Comparison of ENCODE assay signal across 8 cellular contexts in genomic region chr7:44985900-44986217, GRCh38. TPM values are rescaled to one million over a fixed set of nuclear protein-coding genes. Genes with fewer than 3 reads are reported as not detected.
DNase-seq lines count a peak whose midpoint lies in the region; ATAC-seq and TF ChIP-seq lines count a peak whose summit lies in the region.

No MANE protein-coding gene starts in this region.

- H3K27ac ChIP-seq in urinary bladder (ENCODE audit: low read depth), result peak overlapping the region; percentile 77

- 11% methylated on average over 8 of the region's 8 CpGs for WGBS in urinary bladder

- peaks cover 71% of the 10 kb centered on the region for H3K4me1 Mint-ChIP-seq in activated naive CD4-positive, alpha-beta T cell treated with anti-CD3 and anti-CD28 coated beads, Interleukin-2, amount 10 ng/mL, durations not matched to agents 7 days and 5 days
- peaks cover 43% of the 10 kb centered on the region for H3K4me1 Mint-ChIP-seq in MCF 10A (ENCODE audit: insufficient read depth, unreplicated experiment)

- intact Hi-C loops in MCF 10A (cut with micrococcal nuclease), result loop anchor here (10.0 kb wide), 1 partner anchor 101 kb away; the partner anchor contains the start of gene PURB

- no peaks in the 10 kb centered on the region for H3K9me3 Mint-ChIP-seq in activated naive CD4-positive, alpha-beta T cell treated with anti-CD3 and anti-CD28 coated beads, Interleukin-2, amount 10 ng/mL, durations not matched to agents 7 days and 5 days
- H3K9me3 Mint-ChIP-seq in MCF 10A (ENCODE audit: unreplicated experiment), result no peaks in the 10 kb centered on the region

- BruUV-seq in MCF 10A (replicated peaks; lab: Mats Ljungman, UMichigan), result no TSS peak

- no peak for ATAC-seq in GM19467 (IDR thresholded peaks at IDR 0.05; ENCODE audit: unreplicated experiment)

- H3K27me3 Mint-ChIP-seq in activated naive CD4-positive, alpha-beta T cell treated with anti-CD3 and anti-CD28 coated beads, Interleukin-2, amount 10 ng/mL, durations not matched to agents 7 days and 5 days, result peaks cover 3% of the 10 kb centered on the region
- H3K27me3 Mint-ChIP-seq in MCF 10A (ENCODE audit: insufficient read depth, unreplicated experiment), result no peaks in the 10 kb centered on the region

- CTCF ChIA-PET in activated naive CD4-positive, alpha-beta T cell treated with anti-CD3 and anti-CD28 coated beads, Interleukin-2, amount 10 ng/mL, durations not matched to agents 7 days and 5 days (lab: Charles Lee), result interaction anchor here (1.0 to 2.5 kb wide), 7 partner anchors 8 to 43 kb away, joined by 3 to 8 read pairs (median 4); no protein-coding TSS in a partner anchor
- CTCF ChIA-PET in MCF 10A (lab: Yijun Ruan, JAX), result interaction anchor here (0.6 to 1.4 kb wide), 5 partner anchors 11 to 120 kb away, joined by 3 to 5 read pairs (median 4); no protein-coding TSS in a partner anchor

- TF ChIP-seq CTCF in MCF 10A (IDR thresholded peaks at IDR 0.05; ENCODE audit: unreplicated experiment), result no peak

- H3K27ac Mint-ChIP-seq in activated naive CD4-positive, alpha-beta T cell treated with anti-CD3 and anti-CD28 coated beads, Interleukin-2, amount 10 ng/mL, durations not matched to agents 7 days and 5 days, result peak overlapping the region; percentile 98
- H3K27ac Mint-ChIP-seq in MCF 10A (ENCODE audit: low read depth, unreplicated experiment), result peak overlapping the region; percentile 98

- no peaks in the 10 kb centered on the region for H3K36me3 ChIP-seq in urinary bladder (ENCODE audit: insufficient read depth)

- H3K36me3 Mint-ChIP-seq in activated naive CD4-positive, alpha-beta T cell treated with anti-CD3 and anti-CD28 coated beads, Interleukin-2, amount 10 ng/mL, durations not matched to agents 7 days and 5 days, result peaks cover 53% of the 10 kb centered on the region
- peaks cover 61% of the 10 kb centered on the region for H3K36me3 Mint-ChIP-seq in MCF 10A (ENCODE audit: insufficient read depth, unreplicated experiment)

- H3K4me1 ChIP-seq in urinary bladder (ENCODE audit: insufficient read depth), result no peaks in the 10 kb centered on the region

- no peak for DNase-seq in activated naive CD4-positive, alpha-beta T cell treated with anti-CD3 and anti-CD28 coated beads, Interleukin-2, amount 10 ng/mL, durations not matched to agents 7 days and 5 days
- DNase-seq in activated naive CD4-positive, alpha-beta T cell treated with Interleukin-2 at 50 U/mL for 16 hours, result no peak
- DNase-seq in MCF 10A (ENCODE audit: unreplicated experiment) (no peak), mesenteric fat pad (ENCODE audit: low spot score) (peak; percentile 85), NCI-H526 treated with DMSO at 0.1 percent for 48 hours (lab: John Stamatoyannopoulos, UW) (no peak), kidney glomerular epithelial cell (lab: John Stamatoyannopoulos, UW) (no peak)

- POLR2A ChIA-PET in MCF 10A (lab: Yijun Ruan, JAX), result interaction anchor here (0.6 to 10.6 kb wide), 16 partner anchors 12 to 379 kb away, joined by 3 to 190 read pairs (median 4); partner anchors contain the start of genes CCM2, OGDH and PURB

- H3K4me3 Mint-ChIP-seq in activated naive CD4-positive, alpha-beta T cell treated with anti-CD3 and anti-CD28 coated beads, Interleukin-2, amount 10 ng/mL, durations not matched to agents 7 days and 5 days, result peak overlapping the region; percentile 94
- H3K4me3 Mint-ChIP-seq in MCF 10A (ENCODE audit: unreplicated experiment), result peak overlapping the region; percentile 82

- peak overlapping the region; percentile 33 for H3K4me3 ChIP-seq in urinary bladder (ENCODE audit: low read depth, low read length)

RNA-seq across cellular contexts. Expression of gene MYO1G, which starts 7.0 kb away (rescaled TPM):
- total RNA-seq in MCF 10A (2022) (0.14 and 0.15 TPM in 2 replicates), mesenteric fat pad (8.7 TPM), urinary bladder (1.8 TPM)
- polyA plus RNA-seq in urinary bladder, result 3.6 TPM

RNA-seq across cellular contexts. Expression of gene CCM2, which starts 14.1 kb away (rescaled TPM):
- 35.1 and 36.2 TPM in 2 replicates for total RNA-seq in MCF 10A (2022)
- total RNA-seq in mesenteric fat pad, result 53.2 TPM
- total RNA-seq in urinary bladder, result 19.5 TPM
- polyA plus RNA-seq in urinary bladder, result 42.0 TPM
